ENCODE assay signal across 17 cellular contexts in the genomic region with DNA sequence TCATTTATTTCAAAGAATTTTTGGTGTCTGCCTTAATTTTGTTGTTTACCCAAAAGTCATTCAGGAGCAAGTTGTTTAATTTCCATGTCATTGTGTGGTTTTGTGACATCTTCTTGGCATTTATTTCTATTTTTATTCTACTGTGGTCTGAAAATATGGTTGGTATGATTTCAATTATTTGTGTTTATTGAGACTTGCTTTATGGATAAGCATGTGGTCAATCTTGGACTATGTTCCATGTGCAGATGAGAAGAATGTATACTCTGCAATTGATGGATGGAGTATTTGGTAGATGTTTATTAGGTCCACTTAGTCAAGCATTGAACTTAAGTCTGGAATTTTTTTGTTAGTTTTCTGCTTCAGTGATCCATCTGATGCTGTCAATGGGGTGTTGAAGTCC.
"Had no signal": no experiment of that assay in that cellular context is flagged by ENCODE, and none has a peak within 500 bp of the region (broad histone marks: within the 10 kb centered on the region; RNA-seq: fewer than 3 reads in every experiment).

No MANE protein-coding gene starts in this region.

- H3K27me3 Mint-ChIP-seq: type B pancreatic cell had no signal

- H3K4me1 Mint-ChIP-seq: natural killer cell, neural crest cell had no signal

- H3K27ac Mint-ChIP-seq: natural killer cell, type B pancreatic cell had no signal

- H3K4me3 Mint-ChIP-seq: natural killer cell, neural crest cell, type B pancreatic cell had no signal

- ATAC-seq: gastrocnemius medialis, heart right ventricle, left lobe of liver, natural killer cell had no signal

- H3K36me3 Mint-ChIP-seq: type B pancreatic cell had no signal

- DNase-seq: colonic mucosa; dermis blood vessel endothelial cell; erythroblast; gastrocnemius medialis; heart right ventricle; hypothalamus; islet precursor cell; mammary epithelial cell; natural killer cell; ovary; sigmoid colon; small intestine; stimulated activated CD4-positive, alpha-beta T cell treated with anti-CD3 and anti-CD28 coated beads, Interleukin-12 subunit alpha, Interleukin-12 subunit beta, amount 100 ng/mL, for 4 hours; stimulated activated naive CD4-positive, alpha-beta T cell treated with Interleukin-2 at 50 U/mL for 16 hours had no signal
